Comparison of ENCODE assay signal across 12 cellular contexts in genomic region chr11:118226294-118226693, GRCh38. TPM values are rescaled to one million over a fixed set of nuclear protein-coding genes. Genes with fewer than 3 reads are reported as not detected.
DNase-seq lines count a peak whose midpoint lies in the region; ATAC-seq and TF ChIP-seq lines count a peak whose summit lies in the region.
"Had no signal": no experiment of that assay in that cellular context is flagged by ENCODE, and none has a peak within 500 bp of the region (broad histone marks: within the 10 kb centered on the region; RNA-seq: fewer than 3 reads in every experiment).

No MANE protein-coding gene starts in this region.

- no peaks in the 10 kb centered on the region for H3K4me1 ChIP-seq in right atrium auricular region

- H3K27me3 ChIP-seq in right atrium auricular region: no peaks in the 10 kb centered on the region

- peaks cover 41% of the 10 kb centered on the region for H3K36me3 Mint-ChIP-seq in activated naive CD4-positive, alpha-beta T cell treated with anti-CD3 and anti-CD28 coated beads, Interleukin-2, amount 50 U/mL, for 24 hours

- DNase-seq in activated naive CD4-positive, alpha-beta T cell (lab: John Stamatoyannopoulos, UW): no peak
- DNase-seq in RKO (ENCODE audit: low spot score): peak; percentile 15
- peak; percentile 50 for DNase-seq in fibroblast of mammary gland (ENCODE audit: low read depth)
- DNase-seq in NCI-H446 treated with DMSO at 0.1 percent for 48 hours (lab: John Stamatoyannopoulos, UW): no peak
- no peak for DNase-seq in right atrium auricular region (ENCODE audit: low spot score)
- no peak for DNase-seq in activated CD4-positive, CD25-positive, alpha-beta regulatory T cell (lab: John Stamatoyannopoulos, UW)
- DNase-seq: caudate nucleus, Kasumi-1, NCI-H446 had no signal

- H3K4me1 Mint-ChIP-seq in activated naive CD4-positive, alpha-beta T cell treated with anti-CD3 and anti-CD28 coated beads, Interleukin-2, amount 50 U/mL, for 24 hours: peaks cover 38% of the 10 kb centered on the region

- peak overlapping the region; percentile 93 for H3K27ac Mint-ChIP-seq in activated naive CD4-positive, alpha-beta T cell treated with anti-CD3 and anti-CD28 coated beads, Interleukin-2, amount 50 U/mL, for 24 hours

- no peak for ATAC-seq in GM19455 (IDR thresholded peaks at IDR 0.05; ENCODE audit: unreplicated experiment)
- ATAC-seq: esophagus mucosa had no signal

- H3K4me3 ChIP-seq in fibroblast of mammary gland (ENCODE audit: control insufficient read depth, low read depth, low read length) (no peak overlapping the region), right atrium auricular region (no peak overlapping the region)

- no peak for TF ChIP-seq CTCF in fibroblast of mammary gland (conservative IDR thresholded peaks at IDR 0.05; ENCODE audit: control insufficient read depth, insufficient read depth, low read depth, low read length)
- no peak for TF ChIP-seq CTCF in right atrium auricular region (IDR thresholded peaks at IDR 0.05)

- no peaks in the 10 kb centered on the region for H3K9me3 Mint-ChIP-seq in activated naive CD4-positive, alpha-beta T cell treated with anti-CD3 and anti-CD28 coated beads, Interleukin-2, amount 50 U/mL, for 24 hours

- no peaks in the 10 kb centered on the region for H3K9me3 ChIP-seq in right atrium auricular region

- no peaks in the 10 kb centered on the region for H3K36me3 ChIP-seq in right atrium auricular region

- H3K4me3 Mint-ChIP-seq in activated naive CD4-positive, alpha-beta T cell treated with anti-CD3 and anti-CD28 coated beads, Interleukin-2, amount 50 U/mL, for 24 hours: peak overlapping the region; percentile 64

- no peak overlapping the region for H3K27ac ChIP-seq in right atrium auricular region

- no peaks in the 10 kb centered on the region for H3K27me3 Mint-ChIP-seq in activated naive CD4-positive, alpha-beta T cell treated with anti-CD3 and anti-CD28 coated beads, Interleukin-2, amount 50 U/mL, for 24 hours

RNA-seq across cellular contexts. Expression of gene JAML, which starts 1.5 kb away (rescaled TPM):
- total RNA-seq in right atrium auricular region: 1 to 10 TPM in 1 of 2 donors, under 1 TPM in 1; 0.48 to 2.2 TPM

RNA-seq across cellular contexts. Expression of gene MPZL3, which starts 25.9 kb away (rescaled TPM):
- 1 to 10 TPM; 1.0 to 2.0 TPM for total RNA-seq in right atrium auricular region

RNA-seq across cellular contexts. Expression of gene MPZL2, which starts 37.8 kb away (rescaled TPM):
- 10 to 100 TPM; 13.8 to 16.8 TPM for total RNA-seq in right atrium auricular region

RNA-seq across cellular contexts. Expression of gene SCN2B, which starts 49.9 kb away (rescaled TPM):
- 1 to 10 TPM; 3.4 to 8.2 TPM for total RNA-seq in right atrium auricular region

Comparison
In these comparisons a context has a peak if more than half of its experiments do, and no peak if none do; other contexts are left out.
1. DNase-seq: peak in RKO (single experiment) and fibroblast of mammary gland (single experiment); none in activated naive CD4-positive, alpha-beta T cell (0 of 4), NCI-H446 treated with DMSO at 0.1 percent for 48 hours (single experiment), right atrium auricular region (single experiment) and activated CD4-positive, CD25-positive, alpha-beta regulatory T cell (0 of 4).